Comparison of ENCODE assay signal across 18 cellular contexts in the genomic region with DNA sequence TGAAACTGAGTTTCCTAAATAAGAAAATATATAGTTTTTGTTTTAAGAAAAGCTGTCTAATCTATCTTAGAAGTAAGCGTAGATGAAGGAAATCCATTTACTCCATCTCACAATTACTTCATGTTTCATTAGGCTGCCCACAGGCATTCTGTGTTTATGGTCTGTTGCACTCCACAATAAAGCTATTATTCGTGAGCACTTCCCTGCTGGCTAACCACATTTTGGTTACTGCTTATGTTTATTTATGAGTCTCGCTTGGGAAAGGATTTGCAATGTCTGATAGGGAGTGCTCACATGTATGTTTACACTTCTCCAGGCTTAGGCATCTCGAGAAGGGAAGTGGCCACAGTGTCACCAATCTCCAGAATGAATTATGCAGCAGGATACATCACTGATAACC.
DNase-seq lines count a peak whose midpoint lies in the region; ATAC-seq and TF ChIP-seq lines count a peak whose summit lies in the region.
"Had no signal": no experiment of that assay in that cellular context is flagged by ENCODE, and none has a peak within 500 bp of the region (broad histone marks: within the 10 kb centered on the region; RNA-seq: fewer than 3 reads in every experiment).

No MANE protein-coding gene starts in this region.

- TF ChIP-seq POLR2A in esophagus muscularis mucosa (IDR thresholded peaks at IDR 0.05; ENCODE audit: low read depth): no peak

- no peaks in the 10 kb centered on the region for H3K9me3 ChIP-seq in esophagus muscularis mucosa

- intact Hi-C loops in esophagus muscularis mucosa (cut with DNase I): no loop called here

- no peaks in the 10 kb centered on the region for H3K27me3 ChIP-seq in esophagus muscularis mucosa

- no peaks in the 10 kb centered on the region for H3K4me1 ChIP-seq in esophagus muscularis mucosa

- DNase-seq in H4 (ENCODE audit: low spot score) (peak; percentile 83), NCI-H2196 treated with DMSO at 0.1 percent for 48 hours (lab: John Stamatoyannopoulos, UW; ENCODE audit: unreplicated experiment) (peak; percentile 7), inferior parietal cortex (ENCODE audit: extremely low spot score) (peak; percentile 9), renal cortical epithelial cell (ENCODE audit: low read depth) (peak; percentile 88), GM13977 (ENCODE audit: low spot score) (no peak), esophagus muscularis mucosa (ENCODE audit: extremely low spot score) (no peak)
- no peak for DNase-seq in stimulated activated CD4-positive, alpha-beta T cell treated with anti-CD3 and anti-CD28 coated beads, Interleukin-4, amount 100 ng/mL, for 1 hour
- DNase-seq: Calu3; CD4-positive, alpha-beta T cell; GM23248; NCI-H1417 treated with DMSO at 0.1 percent for 48 hours; NCI-H2029 treated with DMSO at 0.1 percent for 48 hours; NCI-H446; NCI-H774; PC-3; SW 1271 had no signal

- no CpG with 5 or more reads among the region's 4 CpGs for WGBS in esophagus muscularis mucosa

- in situ Hi-C loops in GM13977 (cut with MboI; ENCODE audit: low pct_unique_long_range_greater_than_20kb, low sequenced_read_pairs, unreplicated experiment): no loop called here

- no peak for ATAC-seq in HG03460 (IDR thresholded peaks at IDR 0.05; ENCODE audit: unreplicated experiment)
- ATAC-seq: HCT116, PC-3 had no signal

- no peaks in the 10 kb centered on the region for H3K36me3 ChIP-seq in esophagus muscularis mucosa

- no peak overlapping the region for H3K4me3 ChIP-seq in esophagus muscularis mucosa
- H3K4me3 ChIP-seq: GM23248 had no signal

- no peak for TF ChIP-seq CTCF in GM13977 (IDR thresholded peaks at IDR 0.05; ENCODE audit: extremely low read depth, insufficient read depth, missing control alignments)
- no peak for TF ChIP-seq CTCF in esophagus muscularis mucosa (IDR thresholded peaks at IDR 0.05)

- no peak for TF ChIP-seq EP300 in esophagus muscularis mucosa (IDR thresholded peaks at IDR 0.05)

- no peak overlapping the region for H3K27ac ChIP-seq in esophagus muscularis mucosa (replicated peaks in 1 of 4)
- H3K27ac ChIP-seq: GM23248 had no signal

Comparison
In these comparisons a context has a peak if more than half of its experiments do, and no peak if none do; other contexts are left out.
1. DNase-seq: peak in H4 (single experiment), NCI-H2196 treated with DMSO at 0.1 percent for 48 hours (single experiment), inferior parietal cortex (single experiment) and renal cortical epithelial cell (single experiment); none in stimulated activated CD4-positive, alpha-beta T cell treated with anti-CD3 and anti-CD28 coated beads, Interleukin-4, amount 100 ng/mL, for 1 hour (single experiment), GM13977 (single experiment) and esophagus muscularis mucosa (single experiment).